Comparison of ENCODE assay signal across 25 cellular contexts in the genomic region with DNA sequence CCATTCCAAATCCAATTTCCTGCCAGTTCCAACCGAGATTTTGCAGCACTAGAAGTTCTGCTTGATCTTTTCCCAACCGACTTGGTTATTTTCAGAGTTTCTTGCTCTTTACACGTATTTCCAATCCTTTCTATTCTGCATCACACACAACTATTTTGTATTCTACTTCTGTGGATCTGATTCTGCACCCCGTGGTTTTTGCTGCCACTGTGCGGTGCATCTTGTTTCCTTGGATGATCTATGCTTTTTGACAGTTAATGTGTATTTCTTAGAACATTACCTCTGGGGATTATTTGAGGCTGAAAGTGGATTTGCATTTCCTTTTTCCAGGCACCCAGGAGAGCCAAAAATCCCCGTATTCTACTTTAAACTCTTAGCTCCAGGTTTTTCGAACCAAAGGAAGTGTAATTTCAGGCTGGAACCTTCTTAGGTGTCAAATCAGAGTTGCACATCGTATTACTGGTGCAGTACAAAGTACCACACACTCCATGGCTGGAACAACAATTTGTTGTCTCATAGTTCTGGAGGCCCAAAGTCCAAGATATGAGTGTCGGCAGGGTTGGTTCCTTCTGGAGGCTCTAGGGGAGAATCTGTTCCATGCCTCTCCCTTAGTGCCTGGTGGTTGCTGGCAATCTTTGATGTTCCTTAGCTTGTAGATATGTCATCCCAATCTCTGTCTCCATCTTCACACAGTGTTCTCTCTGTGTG. TPM values are rescaled to one million over a fixed set of nuclear protein-coding genes. Genes with fewer than 3 reads are reported as not detected.
A peak's percentile ranks its signal among the peaks of the same experiment; 100 is the strongest.
DNase-seq lines count a peak whose midpoint lies in the region; ATAC-seq, FAIRE-seq and TF ChIP-seq lines count a peak whose summit lies in the region.
"Had no signal": no experiment of that assay in that cellular context is flagged by ENCODE, and none has a peak within 500 bp of the region (broad histone marks: within the 10 kb centered on the region; RNA-seq: fewer than 3 reads in every experiment).

No MANE protein-coding gene starts in this region.

- peaks cover 4% of the 10 kb centered on the region for H3K4me1 Mint-ChIP-seq in activated CD8-positive, alpha-beta memory T cell treated with anti-CD3 and anti-CD28 coated beads, Interleukin-2, amount 10 ng/mL, durations not matched to agents 7 days and 5 days

- no peak overlapping the region for H3K27ac Mint-ChIP-seq in activated CD8-positive, alpha-beta memory T cell treated with anti-CD3 and anti-CD28 coated beads, Interleukin-2, amount 10 ng/mL, durations not matched to agents 7 days and 5 days
- H3K27ac Mint-ChIP-seq: B cell had no signal

- no peaks in the 10 kb centered on the region for H3K9me3 ChIP-seq in Loucy (ENCODE audit: insufficient read depth, low read depth, low read length)
- H3K9me3 ChIP-seq in osteoblast (ENCODE audit: low read depth, low read length): no peaks in the 10 kb centered on the region
- no peaks in the 10 kb centered on the region for H3K9me3 ChIP-seq in heart left ventricle

- H3F3A ChIP-seq in Loucy (ENCODE audit: low read depth): no peaks in the 10 kb centered on the region

- H3K4me2 ChIP-seq in Loucy (ENCODE audit: low read depth, low read length, poor library complexity, severe bottlenecking): peak overlapping the region; percentile 52
- H3K4me2 ChIP-seq in osteoblast (ENCODE audit: insufficient read depth, low read length): no peak overlapping the region
- H3K4me2 ChIP-seq: KMS-11 had no signal

- intact Hi-C loops in heart left ventricle (cut with DNase I): no loop called here

- no peak for FAIRE-seq in urothelium cell line (lab: Jason Lieb, UNC)
- FAIRE-seq: D721Med, GM19239, HTR-8/SVneo had no signal

- no peak for ATAC-seq in activated CD8-positive, alpha-beta memory T cell treated with anti-CD3 and anti-CD28 coated beads, Interleukin-2, amount 10 ng/mL, durations not matched to agents 7 days and 5 days
- ATAC-seq in heart left ventricle (no peak), HG03045 (IDR thresholded peaks at IDR 0.05; ENCODE audit: unreplicated experiment) (no peak)
- ATAC-seq: PC-3, Right ventricle myocardium inferior, SK-N-SH treated with all-trans-retinoic acid at 6 μM for 48 hours had no signal

- H3K4me3 Mint-ChIP-seq in activated CD8-positive, alpha-beta memory T cell treated with anti-CD3 and anti-CD28 coated beads, Interleukin-2, amount 10 ng/mL, durations not matched to agents 7 days and 5 days: no peak overlapping the region
- H3K4me3 Mint-ChIP-seq: B cell had no signal

- H3K27me3 ChIP-seq in Loucy (ENCODE audit: insufficient read depth, low read length, poor library complexity, severe bottlenecking) (no peaks in the 10 kb centered on the region), osteoblast (ENCODE audit: insufficient read depth, low read length) (peaks cover 25% of the 10 kb centered on the region), heart left ventricle (peaks cover 0 to 47% (median 3%) of the 10 kb centered on the region in 9 donors)
- H3K27me3 ChIP-seq: SJCRH30 had no signal

- DNase-seq in activated CD8-positive, alpha-beta memory T cell treated with anti-CD3 and anti-CD28 coated beads, Interleukin-2, amount 10 ng/mL, durations not matched to agents 7 days and 5 days: peak; percentile 23
- DNase-seq in activated CD8-positive, alpha-beta memory T cell treated with anti-CD3 and anti-CD28 coated beads, Interleukin-2, amount 50 U/mL, for 4 hours: no peak
- peak; percentile 14 for DNase-seq in islet precursor cell
- peak; percentile 73 for DNase-seq in osteoblast (ENCODE audit: insufficient read length, low spot score, missing footprints)
- no peak for DNase-seq in urothelium cell line (ENCODE audit: low spot score)
- DNase-seq in heart left ventricle: no peak
- DNase-seq: NCI-H1048, NCI-H1436, NCI-H187, NCI-H2171 treated with DMSO at 0.1 percent for 48 hours, NCI-H345, NCI-H510A treated with DMSO at 0.1 percent for 48 hours, NCI-H774, PC-3, SJCRH30 had no signal

- no peak for TF ChIP-seq CTCF in Loucy (conservative IDR thresholded peaks at IDR 0.05; ENCODE audit: low read length)
- TF ChIP-seq CTCF in osteoblast (IDR thresholded peaks at IDR 0.05; ENCODE audit: extremely low read depth, low read depth, low read length): no peak
- no peak for TF ChIP-seq CTCF in heart left ventricle (IDR thresholded peaks at IDR 0.05)

- H3K4me3 ChIP-seq in Loucy (ENCODE audit: low read length, poor library complexity, severe bottlenecking) (peak overlapping the region; percentile 23), osteoblast (ENCODE audit: insufficient read depth, low read length) (no peak overlapping the region), heart left ventricle (no peak overlapping the region)
- H3K4me3 ChIP-seq: SJCRH30 had no signal

- whole genome bisulfite sequencing in heart left ventricle, 4 donors: 61 to 78% (median 73%) methylated on average over 8 to 9 of the region's 9 CpGs

- H3K36me3 ChIP-seq in Loucy (ENCODE audit: insufficient read depth, low read length): no peaks in the 10 kb centered on the region
- H3K36me3 ChIP-seq in osteoblast (ENCODE audit: insufficient read depth, low read length): no peaks in the 10 kb centered on the region
- H3K36me3 ChIP-seq in heart left ventricle: no peaks in the 10 kb centered on the region
- H3K36me3 ChIP-seq: SJCRH30 had no signal

- H3K9ac ChIP-seq in Loucy (ENCODE audit: low read depth, low read length, poor library complexity, severe bottlenecking): peak overlapping the region; percentile 2
- H3K9ac ChIP-seq: KMS-11 had no signal

- TF ChIP-seq POLR2A in heart left ventricle (IDR thresholded peaks at IDR 0.05): no peak

- H3K9me2 ChIP-seq in Loucy (replicated peaks; ENCODE audit: low read depth, low read length): no peaks in the 10 kb centered on the region

- CTCF ChIA-PET in activated CD8-positive, alpha-beta memory T cell treated with anti-CD3 and anti-CD28 coated beads, Interleukin-2, amount 10 ng/mL, durations not matched to agents 7 days and 5 days (lab: Charles Lee): interaction anchor here (0.9 to 2.2 kb wide), 2 partner anchors 10 to 30 kb away, joined by 3 to 6 read pairs; no protein-coding TSS in a partner anchor

- peaks cover 20% of the 10 kb centered on the region for H3K4me1 ChIP-seq in Loucy (ENCODE audit: insufficient read depth, low read length, poor library complexity, severe bottlenecking)
- H3K4me1 ChIP-seq in osteoblast (ENCODE audit: insufficient read depth, low read length): no peaks in the 10 kb centered on the region
- H3K4me1 ChIP-seq in heart left ventricle: peaks cover 0 to 6% (median 0%) of the 10 kb centered on the region in 12 donors
- H3K4me1 ChIP-seq: SJCRH30 had no signal

- H2AFZ ChIP-seq in Loucy (ENCODE audit: low read length) (no peak overlapping the region), osteoblast (ENCODE audit: low read length) (no peak overlapping the region)

- H3K27me3 Mint-ChIP-seq in activated CD8-positive, alpha-beta memory T cell treated with anti-CD3 and anti-CD28 coated beads, Interleukin-2, amount 10 ng/mL, durations not matched to agents 7 days and 5 days: peaks cover 44% of the 10 kb centered on the region

- H3K27ac ChIP-seq in osteoblast (ENCODE audit: low read depth, low read length) (no peak overlapping the region), heart left ventricle (no peak overlapping the region)
- H3K27ac ChIP-seq: 22Rv1, KMS-11, SJCRH30 had no signal

- H4K20me1 ChIP-seq in Loucy (ENCODE audit: insufficient read depth, low read length, poor library complexity, severe bottlenecking) (no peaks in the 10 kb centered on the region), osteoblast (ENCODE audit: insufficient read depth, low read length) (no peaks in the 10 kb centered on the region)

- H3K79me2 ChIP-seq in Loucy (ENCODE audit: insufficient read depth, low read length) (no peaks in the 10 kb centered on the region), osteoblast (ENCODE audit: insufficient read depth, low read length) (no peaks in the 10 kb centered on the region)

- no peaks in the 10 kb centered on the region for H3K36me3 Mint-ChIP-seq in activated CD8-positive, alpha-beta memory T cell treated with anti-CD3 and anti-CD28 coated beads, Interleukin-2, amount 10 ng/mL, durations not matched to agents 7 days and 5 days

- no peaks in the 10 kb centered on the region for H3K9me3 Mint-ChIP-seq in activated CD8-positive, alpha-beta memory T cell treated with anti-CD3 and anti-CD28 coated beads, Interleukin-2, amount 10 ng/mL, durations not matched to agents 7 days and 5 days (ENCODE audit: low read depth)

RNA-seq across cellular contexts. Expression of a gene that starts 14.7 kb away (rescaled TPM):
- total RNA-seq in activated CD8-positive, alpha-beta memory T cell treated with anti-CD3 and anti-CD28 coated beads, Interleukin-2, amount 10 ng/mL, durations not matched to agents 7 days and 5 days: under 1 TPM; 0.38 to 0.56 TPM
- 5.4 and 10.9 TPM in 2 replicates for total RNA-seq in osteoblast
- total RNA-seq in heart left ventricle: 1 to 10 TPM in 2 of 9 donors, under 1 TPM in 7; 0.23 to 1.7 (median 0.70) TPM
- under 1 TPM; 0.19 to 0.29 TPM for polyA plus RNA-seq in heart left ventricle

Comparison
In these comparisons a context has a peak if more than half of its experiments do, and no peak if none do; other contexts are left out.
1. DNase-seq: peak in activated CD8-positive, alpha-beta memory T cell treated with anti-CD3 and anti-CD28 coated beads, Interleukin-2, amount 10 ng/mL, durations not matched to agents 7 days and 5 days (single experiment), islet precursor cell (single experiment) and osteoblast (single experiment); none in activated CD8-positive, alpha-beta memory T cell treated with anti-CD3 and anti-CD28 coated beads, Interleukin-2, amount 50 U/mL, for 4 hours (single experiment), urothelium cell line (single experiment) and heart left ventricle (0 of 5).